In genomic region chr15:99564221-99565030, GRCh38 we compare ENCODE assay signal across 8 cellular contexts. TPM values are rescaled to one million over a fixed set of nuclear protein-coding genes. Genes with fewer than 3 reads are reported as not detected.
DNase-seq lines count a peak whose midpoint lies in the region; ATAC-seq and TF ChIP-seq lines count a peak whose summit lies in the region.

No MANE protein-coding gene starts in this region.

- WGBS in HUES64, result 56% methylated on average over 11 of the region's 11 CpGs

- H3K4me3 ChIP-seq in GM06990 (replicated peaks; ENCODE audit: low read depth, low read length) (peak overlapping the region; percentile 97), HUES64 (ENCODE audit: low read length) (peak overlapping the region; percentile 92), epithelial cell of esophagus (ENCODE audit: low read length) (peak overlapping the region; percentile 27), mucosa of rectum (ENCODE audit: low read length in 2 of 2) (peak overlapping the region; percentile 61 to 63)

- H3K9ac ChIP-seq in HUES64 (ENCODE audit: low read depth, low read length) (no peak overlapping the region), mucosa of rectum (ENCODE audit: low read depth in 1 of 2, low read length in 2 of 2) (peak overlapping the region in 1 of 2 donors; percentile 62)

- no peak overlapping the region for H3K27ac ChIP-seq in HUES64 (ENCODE audit: low read depth, low read length)
- peak overlapping the region; percentile 88 to 90 for H3K27ac ChIP-seq in mucosa of rectum (ENCODE audit: low read depth in 2 of 2, low read length in 2 of 2)

- H3K36me3 ChIP-seq in GM06990 (ENCODE audit: control insufficient read depth, insufficient read depth, low read length) (no peaks in the 10 kb centered on the region), HUES64 (ENCODE audit: insufficient read depth, low read length) (no peaks in the 10 kb centered on the region), mucosa of rectum (ENCODE audit: control insufficient read depth in 2 of 2, insufficient read depth in 2 of 2, low read length in 2 of 2) (no peaks in the 10 kb centered on the region)

- H3K27me3 ChIP-seq in GM06990 (replicated peaks; ENCODE audit: control insufficient read depth, insufficient read depth, low read length), result no peaks in the 10 kb centered on the region
- H3K27me3 ChIP-seq in HUES64 (ENCODE audit: insufficient read depth, low read length), result no peaks in the 10 kb centered on the region
- H3K27me3 ChIP-seq in mucosa of rectum (ENCODE audit: control insufficient read depth in 2 of 2, insufficient read depth in 2 of 2, low read length in 2 of 2), result no peaks in the 10 kb centered on the region

- DNase-seq in GM06990 (ENCODE audit: extremely low read depth, insufficient read length), result peak; percentile 13
- DNase-seq in SKM-1 (lab: John Stamatoyannopoulos, UW; ENCODE audit: unreplicated experiment), result peak; percentile 17
- DNase-seq in epithelial cell of esophagus (ENCODE audit: low read depth), result peak; percentile 17
- DNase-seq in omental fat pad (ENCODE audit: low spot score), result no peak
- DNase-seq in stimulated activated CD4-positive, alpha-beta T cell treated with anti-CD3 and anti-CD28 coated beads, Interleukin-2, amount 100 ng/mL, for 24 hours, result no peak

- TF ChIP-seq CTCF in GM06990 (IDR thresholded peaks at IDR 0.05; ENCODE audit: insufficient read depth, low read length, poor library complexity, severe bottlenecking) (no peak), epithelial cell of esophagus (IDR thresholded peaks at IDR 0.05; ENCODE audit: insufficient read depth, low read depth, low read length, missing control alignments) (no peak), omental fat pad (IDR thresholded peaks at IDR 0.05) (no peak)

- peaks cover 38% of the 10 kb centered on the region for H3K4me1 ChIP-seq in HUES64 (ENCODE audit: insufficient read depth, low read length)
- H3K4me1 ChIP-seq in mucosa of rectum (ENCODE audit: control insufficient read depth in 2 of 2, insufficient read depth in 2 of 2, low read length in 2 of 2), result peaks cover 7 to 20% of the 10 kb centered on the region in 2 donors

- ATAC-seq in GM21447 (IDR thresholded peaks at IDR 0.05; ENCODE audit: unreplicated experiment) (peak; percentile 46), omental fat pad (ENCODE audit: low FRiP score) (no peak)

- H3K9me3 ChIP-seq in HUES64 (ENCODE audit: insufficient read depth, low read depth, low read length) (no peaks in the 10 kb centered on the region), mucosa of rectum (ENCODE audit: control insufficient read depth in 2 of 2, low read length in 2 of 2) (no peaks in the 10 kb centered on the region)

RNA-seq across cellular contexts. Expression of gene MEF2A, which starts 1.4 kb away (rescaled TPM):
- polyA plus RNA-seq in HUES64 (2013, experiment 1 of 2), result 11.8 TPM
- 15.8 TPM for polyA plus RNA-seq in HUES64 (2013, experiment 2 of 2)
- 10 to 100 TPM; 47.8 to 74.4 (median 54.0) TPM for total RNA-seq in omental fat pad

Comparison
In these comparisons a context has a peak if more than half of its experiments do, and no peak if none do; other contexts are left out.
1. DNase-seq: peak in GM06990 (single experiment), SKM-1 (single experiment) and epithelial cell of esophagus (single experiment); none in omental fat pad (single experiment) and stimulated activated CD4-positive, alpha-beta T cell treated with anti-CD3 and anti-CD28 coated beads, Interleukin-2, amount 100 ng/mL, for 24 hours (0 of 2).
2. H3K4me3 ChIP-seq: peak in every context shown above with its lines; median percentile 97 in GM06990; 92 in HUES64; 62 in mucosa of rectum; 27 in epithelial cell of esophagus.